ENCODE assay signal across 19 cellular contexts in genomic region chr5:14472986-14473567, GRCh38.
DNase-seq lines count a peak whose midpoint lies in the region; ATAC-seq and TF ChIP-seq lines count a peak whose summit lies in the region.
"Had no signal": no experiment of that assay in that cellular context is flagged by ENCODE, and none has a peak within 500 bp of the region (broad histone marks: within the 10 kb centered on the region; RNA-seq: fewer than 3 reads in every experiment).

No MANE protein-coding gene starts in this region.

- no peak overlapping the region for H3K27ac ChIP-seq in A673 (ENCODE audit: low read depth, low read length, poor library complexity, severe bottlenecking)
- peak overlapping the region; percentile 97 for H3K27ac ChIP-seq in epithelial cell of prostate
- no peak overlapping the region for H3K27ac ChIP-seq in GM23338 (ENCODE audit: low read depth)
- no peak overlapping the region for H3K27ac ChIP-seq in mesenchymal stem cell (ENCODE audit: low read length, poor library complexity, severe bottlenecking)
- H3K27ac ChIP-seq: A549, RWPE1, SJSA1 had no signal

- peaks cover 24% of the 10 kb centered on the region; the same call in 2 of the 3 replicates for H3K36me3 Mint-ChIP-seq in GM23338 (ENCODE audit: low read depth)

- H3K4me3 Mint-ChIP-seq in GM23338: no peak overlapping the region
- H3K4me3 Mint-ChIP-seq: CD4-positive, alpha-beta T cell; T-cell had no signal

- H3K4ac ChIP-seq in mesenchymal stem cell (ENCODE audit: low read depth in 1 of 2, low read length in 2 of 2): no peak overlapping the region

- H3K9ac ChIP-seq in mesenchymal stem cell (ENCODE audit: low read length): no peak overlapping the region

- H4K91ac ChIP-seq in mesenchymal stem cell (ENCODE audit: low read length): no peak overlapping the region

- H3K14ac ChIP-seq in mesenchymal stem cell (ENCODE audit: low read length in 2 of 2): no peak overlapping the region

- peaks cover 23% of the 10 kb centered on the region for H3K79me1 ChIP-seq in mesenchymal stem cell (replicated peaks; ENCODE audit: low read length, poor library complexity, severe bottlenecking)

- no peak overlapping the region for H2BK15ac ChIP-seq in mesenchymal stem cell (ENCODE audit: low read depth, poor library complexity, severe bottlenecking)

- H2AFZ ChIP-seq in GM23338 (no peak overlapping the region), mesenchymal stem cell (ENCODE audit: low read depth, low read length) (no peak overlapping the region)

- H3K79me2 ChIP-seq in GM23338 (replicated peaks; ENCODE audit: insufficient read depth): no peaks in the 10 kb centered on the region

- no peaks in the 10 kb centered on the region for H3K9me2 ChIP-seq in GM23338 (ENCODE audit: insufficient read depth)

- no peak overlapping the region for H2BK5ac ChIP-seq in mesenchymal stem cell (ENCODE audit: low read depth, low read length, poor library complexity, severe bottlenecking)

- no peaks in the 10 kb centered on the region; the same call in 1 of the 2 replicates for H4K20me1 ChIP-seq in GM23338 (replicated peaks; ENCODE audit: insufficient read depth)

- H3K36me3 ChIP-seq in A673 (ENCODE audit: insufficient read depth, low read length, poor library complexity, severe bottlenecking): peaks cover 23% of the 10 kb centered on the region
- H3K36me3 ChIP-seq in GM23338 (ENCODE audit: insufficient read depth): peaks cover 14% of the 10 kb centered on the region; the same call in 1 of the 2 replicates
- H3K36me3 ChIP-seq in mesenchymal stem cell (ENCODE audit: control insufficient read depth in 1 of 2, insufficient read depth in 2 of 2, low read depth in 1 of 2, low read length in 2 of 2): peaks cover 33 to 99% of the 10 kb centered on the region in 2 experiments

- POLR2A ChIA-PET in A673 (lab: Charles Lee; ENCODE audit: low non-redundant PET): no interaction called here

- H3K4me2 ChIP-seq in GM23338: no peak overlapping the region
- H3K4me2 ChIP-seq in mesenchymal stem cell (ENCODE audit: low read length, poor library complexity, severe bottlenecking): no peak overlapping the region
- H3K4me2 ChIP-seq: A549 had no signal

- H3K4me1 ChIP-seq in A673 (ENCODE audit: insufficient read depth, low read length, poor library complexity, severe bottlenecking): no peaks in the 10 kb centered on the region
- no peaks in the 10 kb centered on the region for H3K4me1 ChIP-seq in GM23338 (ENCODE audit: insufficient read depth)
- peaks cover 2% of the 10 kb centered on the region for H3K4me1 ChIP-seq in mesenchymal stem cell (ENCODE audit: control insufficient read depth, insufficient read depth, low read depth, low read length)
- H3K4me1 ChIP-seq: A549 had no signal

- no TSS peak for BruUV-seq in A673 (replicated peaks; lab: Mats Ljungman, UMichigan)

- no peak overlapping the region for H3K23ac ChIP-seq in mesenchymal stem cell (ENCODE audit: low read length in 2 of 2)

- 100% methylated on average over 2 of the region's 3 CpGs for WGBS in mesenchymal stem cell

- ATAC-seq in GM23338 (no peak), HG03196 (IDR thresholded peaks at IDR 0.05; ENCODE audit: unreplicated experiment) (no peak)
- ATAC-seq: A549, T-cell had no signal

- H3K9me3 Mint-ChIP-seq in GM23338: no peaks in the 10 kb centered on the region
- H3K9me3 Mint-ChIP-seq: CD4-positive, alpha-beta T cell; T-cell had no signal

- H3K27me3 ChIP-seq in A673 (replicated peaks; ENCODE audit: insufficient read depth, low read depth, low read length, poor library complexity): no peaks in the 10 kb centered on the region
- no peaks in the 10 kb centered on the region for H3K27me3 ChIP-seq in GM23338 (ENCODE audit: insufficient read depth)
- H3K27me3 ChIP-seq in mesenchymal stem cell (ENCODE audit: control insufficient read depth in 1 of 2, insufficient read depth in 1 of 2, low read length in 2 of 2): no peaks in the 10 kb centered on the region
- H3K27me3 ChIP-seq: SJSA1 had no signal

- no peak overlapping the region for H2BK12ac ChIP-seq in mesenchymal stem cell (ENCODE audit: low read length in 2 of 2)

- no peak overlapping the region for H2AK5ac ChIP-seq in mesenchymal stem cell (ENCODE audit: low read length, severe bottlenecking)

- H3K9me3 ChIP-seq in A673 (ENCODE audit: low read depth, low read length, poor library complexity, severe bottlenecking) (no peaks in the 10 kb centered on the region), mesenchymal stem cell (ENCODE audit: control insufficient read depth, low read length) (no peaks in the 10 kb centered on the region)
- H3K9me3 ChIP-seq: A549, SJSA1 had no signal

- DNase-seq in A673 (ENCODE audit: low spot score) (peak; percentile 37), DMS79 (lab: John Stamatoyannopoulos, UW) (peak; percentile 33), NCI-H748 treated with DMSO at 0.1 percent for 48 hours (lab: John Stamatoyannopoulos, UW) (peak; percentile 68), epithelial cell of prostate (ENCODE audit: low read depth, low spot score) (no peak), GM23338 (ENCODE audit: low spot score) (no peak), NCI-H1436 treated with DMSO at 0.1 percent for 48 hours (lab: John Stamatoyannopoulos, UW) (no peak), mesenchymal stem cell (no peak)
- DNase-seq: CD4-positive, alpha-beta T cell; EL; H7; IMR-90; Kasumi-1; NCI-H2107; NCI-H446; T-cell had no signal

- H2BK120ac ChIP-seq in mesenchymal stem cell (ENCODE audit: low read depth, low read length): no peak overlapping the region

- H3F3A ChIP-seq in GM23338 (replicated peaks; ENCODE audit: low read depth): no peaks in the 10 kb centered on the region

- CTCF ChIA-PET in A673 (lab: Charles Lee): no interaction called here

- no peak for TF ChIP-seq CTCF in A673 (conservative IDR thresholded peaks at IDR 0.05; ENCODE audit: low read depth, low read length)
- TF ChIP-seq CTCF in GM23338 (conservative IDR thresholded peaks at IDR 0.05; ENCODE audit: low read depth in 2 of 2): no peak

- intact Hi-C loops in A673 (cut with micrococcal nuclease; ENCODE audit: unreplicated experiment): no loop called here

- H3K27ac Mint-ChIP-seq in GM23338: no peak overlapping the region
- H3K27ac Mint-ChIP-seq: CD4-positive, alpha-beta T cell; T-cell had no signal

- H3K4me3 ChIP-seq in A673 (ENCODE audit: low read depth, low read length, poor library complexity, severe bottlenecking) (no peak overlapping the region), GM23338 (no peak overlapping the region), mesenchymal stem cell (ENCODE audit: insufficient read depth in 1 of 2, low read depth in 1 of 2, low read length in 2 of 2) (no peak overlapping the region)
- H3K4me3 ChIP-seq: A549, SJSA1 had no signal

- H3K18ac ChIP-seq in mesenchymal stem cell (ENCODE audit: low read depth in 1 of 2, low read length in 2 of 2): no peak overlapping the region

- H3K27me3 Mint-ChIP-seq in GM23338 (ENCODE audit: insufficient read depth, low read depth, poor library complexity): peaks cover 2% of the 10 kb centered on the region
- H3K27me3 Mint-ChIP-seq: CD4-positive, alpha-beta T cell; T-cell had no signal

- no peak overlapping the region for H4K8ac ChIP-seq in mesenchymal stem cell (ENCODE audit: low read length)

- no peaks in the 10 kb centered on the region for H3K4me1 Mint-ChIP-seq in GM23338
- H3K4me1 Mint-ChIP-seq: T-cell had no signal

TF ChIP-seq in GM23338, 12 proteins besides CTCF, POLR2A, EP300 and RAD21:
- TF ChIP-seq ETS1 (IDR thresholded peaks at IDR 0.05) (no peak), JUNB (IDR thresholded peaks at IDR 0.05; ENCODE audit: unreplicated experiment) (no peak)
TF ChIP-seq in GM23338: peak in this region for 0.

Comparison
In these comparisons a context has a peak if more than half of its experiments do, and no peak if none do; other contexts are left out.
1. DNase-seq: peak in A673 (single experiment), DMS79 (single experiment) and NCI-H748 treated with DMSO at 0.1 percent for 48 hours (single experiment); none in epithelial cell of prostate (single experiment), GM23338 (single experiment), NCI-H1436 treated with DMSO at 0.1 percent for 48 hours (single experiment) and mesenchymal stem cell (single experiment).